Comparison of ENCODE assay signal across 19 cellular contexts in genomic region chr2:195538937-195539336, GRCh38.
DNase-seq lines count a peak whose midpoint lies in the region; ATAC-seq and FAIRE-seq lines count a peak whose summit lies in the region.
"Had no signal": no experiment of that assay in that cellular context is flagged by ENCODE, and none has a peak within 500 bp of the region (broad histone marks: within the 10 kb centered on the region; RNA-seq: fewer than 3 reads in every experiment).

No MANE protein-coding gene starts in this region.

- H3K4me1 Mint-ChIP-seq in stimulated activated naive CD8-positive, alpha-beta T cell treated with anti-CD3 and anti-CD28 coated beads, Interleukin-15, Interleukin-2, amounts not matched to agents 100 ng/mL and 50 ng/mL, for 24 hours (ENCODE audit: low read depth), result peaks cover 86% of the 10 kb centered on the region
- H3K4me1 Mint-ChIP-seq in T-cell, result peaks cover 76 to 88% (median 88%) of the 10 kb centered on the region in 3 donors
- H3K4me1 Mint-ChIP-seq in activated naive CD8-positive, alpha-beta T cell treated with anti-CD3 and anti-CD28 coated beads, Interleukin-2, amount 10 ng/mL, durations not matched to agents 7 days and 5 days, result peaks cover 73% of the 10 kb centered on the region

- CTCF ChIA-PET in T-cell (lab: Charles Lee), result interaction anchor here in 1 of 2 donors (0.6 kb wide), 1 partner anchor 18 kb away, joined by 5 read pairs; no protein-coding TSS in a partner anchor

- no peaks in the 10 kb centered on the region for H3K27me3 Mint-ChIP-seq in stimulated activated naive CD8-positive, alpha-beta T cell treated with anti-CD3 and anti-CD28 coated beads, Interleukin-15, Interleukin-2, amounts not matched to agents 100 ng/mL and 50 ng/mL, for 24 hours
- no peaks in the 10 kb centered on the region for H3K27me3 Mint-ChIP-seq in T-cell
- no peaks in the 10 kb centered on the region for H3K27me3 Mint-ChIP-seq in activated naive CD8-positive, alpha-beta T cell treated with anti-CD3 and anti-CD28 coated beads, Interleukin-2, amount 10 ng/mL, durations not matched to agents 7 days and 5 days

- no peak overlapping the region for H3K4me3 Mint-ChIP-seq in stimulated activated naive CD8-positive, alpha-beta T cell treated with anti-CD3 and anti-CD28 coated beads, Interleukin-15, Interleukin-2, amounts not matched to agents 100 ng/mL and 50 ng/mL, for 24 hours
- H3K4me3 Mint-ChIP-seq in T-cell, result peak overlapping the region in 1 of 3 donors; percentile 53
- H3K4me3 Mint-ChIP-seq in activated naive CD8-positive, alpha-beta T cell treated with anti-CD3 and anti-CD28 coated beads, Interleukin-2, amount 10 ng/mL, durations not matched to agents 7 days and 5 days, result no peak overlapping the region

- POLR2A ChIA-PET in T-cell (lab: Charles Lee), result interaction anchor here in 1 of 2 donors (0.6 to 0.7 kb wide), 2 partner anchors 183 to 1656 kb away, joined by 3 read pairs; no protein-coding TSS in a partner anchor
- POLR2A ChIA-PET in activated naive CD8-positive, alpha-beta T cell treated with anti-CD3 and anti-CD28 coated beads, Interleukin-2, amount 10 ng/mL, durations not matched to agents 7 days and 5 days (lab: Charles Lee), result interaction anchor here (1.1 to 13.9 kb wide), 3 partner anchors 13 to 119 kb away, joined by 3 to 346 read pairs (median 179); partner anchors contain the start of gene SLC39A10

- ATAC-seq in stimulated activated naive CD8-positive, alpha-beta T cell treated with anti-CD3 and anti-CD28 coated beads, Interleukin-15, Interleukin-2, amounts not matched to agents 100 U/mL and 50 U/mL, for 24 hours, result no peak
- no peak for ATAC-seq in T-cell (replicated peaks in 1 of 4)
- ATAC-seq in activated naive CD8-positive, alpha-beta T cell treated with anti-CD3 and anti-CD28 coated beads, Interleukin-2, amount 10 ng/mL, durations not matched to agents 7 days and 5 days (ENCODE audit: low read depth), result no peak
- no peak for ATAC-seq in HG03571 (IDR thresholded peaks at IDR 0.05; ENCODE audit: unreplicated experiment)
- ATAC-seq: gastroesophageal sphincter, left ventricle myocardium superior had no signal

- FAIRE-seq in frontal cortex (lab: Jason Lieb, UNC), result no peak
- FAIRE-seq: HTR-8/SVneo, islet of Langerhans had no signal

- H3K9me3 Mint-ChIP-seq in stimulated activated naive CD8-positive, alpha-beta T cell treated with anti-CD3 and anti-CD28 coated beads, Interleukin-15, Interleukin-2, amounts not matched to agents 100 ng/mL and 50 ng/mL, for 24 hours, result peaks cover 9% of the 10 kb centered on the region
- H3K9me3 Mint-ChIP-seq in T-cell, result peaks cover 3 to 15% (median 9%) of the 10 kb centered on the region in 3 donors
- peaks cover 7% of the 10 kb centered on the region for H3K9me3 Mint-ChIP-seq in activated naive CD8-positive, alpha-beta T cell treated with anti-CD3 and anti-CD28 coated beads, Interleukin-2, amount 10 ng/mL, durations not matched to agents 7 days and 5 days

- peaks cover 8% of the 10 kb centered on the region for H3K36me3 Mint-ChIP-seq in stimulated activated naive CD8-positive, alpha-beta T cell treated with anti-CD3 and anti-CD28 coated beads, Interleukin-15, Interleukin-2, amounts not matched to agents 100 ng/mL and 50 ng/mL, for 24 hours (ENCODE audit: low read depth)
- peaks cover 8% of the 10 kb centered on the region for H3K36me3 Mint-ChIP-seq in T-cell
- peaks cover 44% of the 10 kb centered on the region for H3K36me3 Mint-ChIP-seq in activated naive CD8-positive, alpha-beta T cell treated with anti-CD3 and anti-CD28 coated beads, Interleukin-2, amount 10 ng/mL, durations not matched to agents 7 days and 5 days

- H3K27ac Mint-ChIP-seq in stimulated activated naive CD8-positive, alpha-beta T cell treated with anti-CD3 and anti-CD28 coated beads, Interleukin-15, Interleukin-2, amounts not matched to agents 100 ng/mL and 50 ng/mL, for 24 hours, result peak overlapping the region; percentile 70
- H3K27ac Mint-ChIP-seq in T-cell, result peak overlapping the region; percentile 100
- peak overlapping the region; percentile 85 for H3K27ac Mint-ChIP-seq in activated naive CD8-positive, alpha-beta T cell treated with anti-CD3 and anti-CD28 coated beads, Interleukin-2, amount 10 ng/mL, durations not matched to agents 7 days and 5 days

- DNase-seq in stimulated activated naive CD8-positive, alpha-beta T cell treated with anti-CD3 and anti-CD28 coated beads, Interleukin-15, Interleukin-2, amounts not matched to agents 100 U/mL and 50 U/mL, for 24 hours, result no peak
- no peak for DNase-seq in T-cell
- no peak for DNase-seq in activated naive CD8-positive, alpha-beta T cell treated with anti-CD3 and anti-CD28 coated beads, Interleukin-2, amount 10 ng/mL, durations not matched to agents 7 days and 5 days
- no peak for DNase-seq in frontal cortex (ENCODE audit: low spot score in 2 of 2)
- DNase-seq in OCI-M1 (lab: John Stamatoyannopoulos, UW), result no peak
- DNase-seq: activated gamma-delta T cell; effector memory CD4-positive, alpha-beta T cell; Karpas-422; left ventricle myocardium superior; NCI-H1694 treated with DMSO at 0.1 percent for 48 hours; NCI-H2171 treated with DMSO at 0.1 percent for 48 hours; NCI-H524 treated with DMSO at 0.1 percent for 48 hours; SK-N-SH; T-helper 9 cell had no signal
